1 cellular context compared by ENCODE assay signal in genomic region chr19:10419646-10420443, GRCh38.
TF ChIP-seq lines count a peak whose summit lies in the region.

No MANE protein-coding gene starts in this region.

TF ChIP-seq in GM23338, 12 proteins besides CTCF, POLR2A, EP300 and RAD21:
- TF ChIP-seq ZNF462 (CRISPR knock-in tag; IDR thresholded peaks at IDR 0.05) (no peak), REST (IDR thresholded peaks at IDR 0.05; ENCODE audit: unreplicated experiment) (no peak), EZH2 (IDR thresholded peaks at IDR 0.05; ENCODE audit: low read depth, unreplicated experiment) (peak; percentile 60), ETS1 (IDR thresholded peaks at IDR 0.05) (no peak), CREB1 (CRISPR knock-in tag; IDR thresholded peaks at IDR 0.05; ENCODE audit: low read depth) (peak; percentile 62), ZNF114 (CRISPR knock-in tag; IDR thresholded peaks at IDR 0.05) (no peak), POLR2AphosphoS5 (IDR thresholded peaks at IDR 0.05; ENCODE audit: low read depth) (peak; percentile 54; the same call in 1 of the 2 replicates), EZH2phosphoT487 (IDR thresholded peaks at IDR 0.05; ENCODE audit: unreplicated experiment) (no peak), ZNF331 (CRISPR knock-in tag; IDR thresholded peaks at IDR 0.05; ENCODE audit: low read depth) (no peak), JUNB (IDR thresholded peaks at IDR 0.05; ENCODE audit: unreplicated experiment) (no peak), STAT1 (IDR thresholded peaks at IDR 0.05; ENCODE audit: unreplicated experiment) (no peak)
